ENCODE assay signal across 1 cellular context in the genomic region with DNA sequence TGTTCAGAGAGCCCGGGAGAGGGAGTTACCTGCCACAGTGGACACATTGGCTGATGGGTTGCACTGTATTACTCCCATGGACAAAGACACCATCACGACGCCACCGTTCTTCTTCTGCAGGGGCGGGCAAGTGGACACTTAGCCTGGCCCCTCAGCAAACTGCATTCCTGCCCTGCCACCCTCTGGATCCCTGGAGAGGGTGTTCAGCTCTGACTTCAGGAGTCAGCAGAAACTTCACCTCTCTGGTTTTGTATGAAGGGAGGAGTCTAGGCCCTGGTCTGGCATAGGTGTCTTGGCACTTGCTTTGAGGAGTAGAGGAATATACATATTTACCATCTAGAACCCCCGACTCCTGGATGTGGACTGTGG.
TF ChIP-seq lines count a peak whose summit lies in the region.

No MANE protein-coding gene starts in this region.

TF ChIP-seq in K562, 482 proteins besides CTCF, POLR2A, EP300 and RAD21:
- TF ChIP-seq STAT5B (CRISPR knock-in tag; IDR thresholded peaks at IDR 0.05) (no peak), MTA3 (IDR thresholded peaks at IDR 0.05; ENCODE audit: borderline replicate concordance) (no peak), PML (IDR thresholded peaks at IDR 0.05; ENCODE audit: low read length) (no peak), ZNF668 (CRISPR knock-in tag; IDR thresholded peaks at IDR 0.05) (no peak), ZNF76 (CRISPR knock-in tag; IDR thresholded peaks at IDR 0.05; ENCODE audit: borderline replicate concordance) (no peak), DACH1 (IDR thresholded peaks at IDR 0.05; ENCODE audit: partially characterized antibody) (no peak), ZNF324 (CRISPR knock-in tag; IDR thresholded peaks at IDR 0.05) (no peak), RCOR1 (IDR thresholded peaks at IDR 0.05; ENCODE audit: borderline replicate concordance in 1 of 2, low read depth in 2 of 2, low read length in 2 of 2) (no peak)
- TF ChIP-seq, protein P1, sequence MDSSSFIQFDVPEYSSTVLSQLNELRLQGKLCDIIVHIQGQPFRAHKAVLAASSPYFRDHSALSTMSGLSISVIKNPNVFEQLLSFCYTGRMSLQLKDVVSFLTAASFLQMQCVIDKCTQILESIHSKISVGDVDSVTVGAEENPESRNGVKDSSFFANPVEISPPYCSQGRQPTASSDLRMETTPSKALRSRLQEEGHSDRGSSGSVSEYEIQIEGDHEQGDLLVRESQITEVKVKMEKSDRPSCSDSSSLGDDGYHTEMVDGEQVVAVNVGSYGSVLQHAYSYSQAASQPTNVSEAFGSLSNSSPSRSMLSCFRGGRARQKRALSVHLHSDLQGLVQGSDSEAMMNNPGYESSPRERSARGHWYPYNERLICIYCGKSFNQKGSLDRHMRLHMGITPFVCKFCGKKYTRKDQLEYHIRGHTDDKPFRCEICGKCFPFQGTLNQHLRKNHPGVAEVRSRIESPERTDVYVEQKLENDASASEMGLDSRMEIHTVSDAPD (CRISPR knock-in tag; IDR thresholded peaks at IDR 0.05) = no peak
- TF ChIP-seq, protein P2, sequence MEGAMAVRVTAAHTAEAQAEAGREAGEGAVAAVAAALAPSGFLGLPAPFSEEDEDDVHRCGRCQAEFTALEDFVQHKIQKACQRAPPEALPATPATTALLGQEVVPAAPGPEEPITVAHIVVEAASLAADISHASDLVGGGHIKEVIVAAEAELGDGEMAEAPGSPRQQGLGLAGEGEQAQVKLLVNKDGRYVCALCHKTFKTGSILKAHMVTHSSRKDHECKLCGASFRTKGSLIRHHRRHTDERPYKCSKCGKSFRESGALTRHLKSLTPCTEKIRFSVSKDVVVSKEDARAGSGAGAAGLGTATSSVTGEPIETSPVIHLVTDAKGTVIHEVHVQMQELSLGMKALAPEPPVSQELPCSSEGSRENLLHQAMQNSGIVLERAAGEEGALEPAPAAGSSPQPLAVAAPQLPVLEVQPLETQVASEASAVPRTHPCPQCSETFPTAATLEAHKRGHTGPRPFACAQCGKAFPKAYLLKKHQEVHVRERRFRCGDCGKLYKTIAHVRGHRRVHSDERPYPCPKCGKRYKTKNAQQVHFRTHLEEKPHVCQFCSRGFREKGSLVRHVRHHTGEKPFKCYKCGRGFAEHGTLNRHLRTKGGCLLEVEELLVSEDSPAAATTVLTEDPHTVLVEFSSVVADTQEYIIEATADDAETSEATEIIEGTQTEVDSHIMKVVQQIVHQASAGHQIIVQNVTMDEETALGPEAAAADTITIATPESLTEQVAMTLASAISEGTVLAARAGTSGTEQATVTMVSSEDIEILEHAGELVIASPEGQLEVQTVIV (CRISPR knock-in tag; IDR thresholded peaks at IDR 0.05; ENCODE audit: borderline replicate concordance) = no peak
- TF ChIP-seq, protein P3, sequence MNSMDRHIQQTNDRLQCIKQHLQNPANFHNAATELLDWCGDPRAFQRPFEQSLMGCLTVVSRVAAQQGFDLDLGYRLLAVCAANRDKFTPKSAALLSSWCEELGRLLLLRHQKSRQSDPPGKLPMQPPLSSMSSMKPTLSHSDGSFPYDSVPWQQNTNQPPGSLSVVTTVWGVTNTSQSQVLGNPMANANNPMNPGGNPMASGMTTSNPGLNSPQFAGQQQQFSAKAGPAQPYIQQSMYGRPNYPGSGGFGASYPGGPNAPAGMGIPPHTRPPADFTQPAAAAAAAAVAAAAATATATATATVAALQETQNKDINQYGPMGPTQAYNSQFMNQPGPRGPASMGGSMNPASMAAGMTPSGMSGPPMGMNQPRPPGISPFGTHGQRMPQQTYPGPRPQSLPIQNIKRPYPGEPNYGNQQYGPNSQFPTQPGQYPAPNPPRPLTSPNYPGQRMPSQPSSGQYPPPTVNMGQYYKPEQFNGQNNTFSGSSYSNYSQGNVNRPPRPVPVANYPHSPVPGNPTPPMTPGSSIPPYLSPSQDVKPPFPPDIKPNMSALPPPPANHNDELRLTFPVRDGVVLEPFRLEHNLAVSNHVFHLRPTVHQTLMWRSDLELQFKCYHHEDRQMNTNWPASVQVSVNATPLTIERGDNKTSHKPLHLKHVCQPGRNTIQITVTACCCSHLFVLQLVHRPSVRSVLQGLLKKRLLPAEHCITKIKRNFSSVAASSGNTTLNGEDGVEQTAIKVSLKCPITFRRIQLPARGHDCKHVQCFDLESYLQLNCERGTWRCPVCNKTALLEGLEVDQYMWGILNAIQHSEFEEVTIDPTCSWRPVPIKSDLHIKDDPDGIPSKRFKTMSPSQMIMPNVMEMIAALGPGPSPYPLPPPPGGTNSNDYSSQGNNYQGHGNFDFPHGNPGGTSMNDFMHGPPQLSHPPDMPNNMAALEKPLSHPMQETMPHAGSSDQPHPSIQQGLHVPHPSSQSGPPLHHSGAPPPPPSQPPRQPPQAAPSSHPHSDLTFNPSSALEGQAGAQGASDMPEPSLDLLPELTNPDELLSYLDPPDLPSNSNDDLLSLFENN (IDR thresholded peaks at IDR 0.05; ENCODE audit: low read depth in 2 of 2, low read length in 2 of 2) = no peak
